In the genomic region with DNA sequence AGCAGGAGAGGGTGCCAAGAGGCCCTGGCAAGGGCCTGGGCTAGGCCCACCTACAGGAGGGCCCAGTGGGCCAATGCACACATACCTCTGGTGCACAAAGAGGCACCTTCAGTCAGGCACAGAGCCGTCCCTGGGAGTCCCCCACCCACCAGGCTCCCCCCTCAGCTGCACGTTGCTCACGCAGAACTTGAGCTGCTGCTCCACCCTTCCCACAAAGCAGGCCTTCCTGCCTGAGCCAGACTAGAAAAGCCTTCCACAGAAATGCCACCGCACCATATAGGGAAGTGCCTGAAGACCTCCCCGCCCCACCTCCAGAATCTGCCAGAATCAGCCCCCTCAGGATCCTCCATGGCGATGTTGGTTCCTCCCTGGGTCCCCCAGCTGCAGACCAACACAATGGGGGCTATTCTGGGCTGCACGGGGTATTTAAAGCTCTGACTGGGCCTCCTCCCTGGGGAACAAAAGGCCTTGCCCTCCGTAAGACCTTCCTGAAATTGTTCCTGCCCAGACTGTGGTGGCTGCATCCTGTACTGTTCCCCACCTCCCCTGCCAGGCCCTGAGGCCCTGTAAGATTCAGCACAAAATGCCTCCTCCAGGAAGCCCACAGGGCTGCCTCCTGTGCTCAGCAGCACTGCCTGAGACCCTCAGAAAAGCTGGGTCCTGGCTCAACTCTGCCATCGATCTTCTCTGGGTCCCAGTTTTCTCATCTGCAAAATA, we compare ENCODE assay signal across 8 cellular contexts. TPM values are rescaled to one million over a fixed set of nuclear protein-coding genes. Genes with fewer than 3 reads are reported as not detected.
DNase-seq lines count a peak whose midpoint lies in the region; ATAC-seq and TF ChIP-seq lines count a peak whose summit lies in the region.

No MANE protein-coding gene starts in this region.

- H3K4me1 ChIP-seq in heart right ventricle, result peaks cover 88 to 100% (median 98%) of the 10 kb centered on the region in 9 donors

- no peak for TF ChIP-seq CTCF in heart right ventricle (IDR thresholded peaks at IDR 0.05)

- intact Hi-C loops in heart right ventricle (cut with DNase I), result loop anchor here in 2 of 10 donors (2.0 to 5.0 kb wide), 3 partner anchors 15 to 47 kb away; partner anchors contain the start of gene HSPG2 (in 1 of the 2)

- no peaks in the 10 kb centered on the region for H3K36me3 ChIP-seq in H7 (replicated peaks; ENCODE audit: control insufficient read depth, insufficient read depth, low read length)
- H3K36me3 ChIP-seq in heart right ventricle, result peaks cover 0 to 37% (median 0%) of the 10 kb centered on the region in 9 donors

- no peaks in the 10 kb centered on the region for H3K27me3 ChIP-seq in H7 (ENCODE audit: control insufficient read depth, insufficient read depth, low read length)
- H3K27me3 ChIP-seq in heart right ventricle, result no peaks in the 10 kb centered on the region

- H3K9me3 ChIP-seq in heart right ventricle, result no peaks in the 10 kb centered on the region

- WGBS in heart right ventricle, 2 donors, result 9 to 12% methylated on average over 9 of the region's 9 CpGs

- no peak overlapping the region for H3K4me3 ChIP-seq in H7 (ENCODE audit: insufficient read depth, low read depth, low read length)
- H3K4me3 ChIP-seq in heart right ventricle, result peak overlapping the region in 3 of 10 donors; percentile 0 to 10 (median 5)

- DNase-seq in H7, result peak; percentile 82
- peak; percentile 46 for DNase-seq in activated CD8-positive, alpha-beta memory T cell treated with anti-CD3 and anti-CD28 coated beads, Interleukin-2, amount 50 U/mL, for 4 hours
- DNase-seq in heart right ventricle, result peak; percentile 75 to 88
- DNase-seq in stimulated activated CD4-positive, alpha-beta T cell treated with anti-CD3 and anti-CD28 coated beads, Interleukin-12 subunit alpha, Interleukin-12 subunit beta, amount 100 ng/mL, for 4 hours, result peak; percentile 33
- no peak for DNase-seq in NCI-H524 treated with DMSO at 0.1 percent for 48 hours (lab: John Stamatoyannopoulos, UW)
- no peak for DNase-seq in NCI-H1105 (lab: John Stamatoyannopoulos, UW)

- H3K27ac ChIP-seq in heart right ventricle, result peak overlapping the region; percentile 84 to 99 (median 92)

- peak; percentile 41 to 75 (median 60) for ATAC-seq in heart right ventricle
- no peak for ATAC-seq in HG03469 (IDR thresholded peaks at IDR 0.05; ENCODE audit: unreplicated experiment)
- ATAC-seq in GM19455 (IDR thresholded peaks at IDR 0.05; ENCODE audit: unreplicated experiment), result no peak

RNA-seq across cellular contexts. Expression of gene HSPG2, which starts 27.2 kb away (rescaled TPM):
- 43.5 and 49.2 TPM in 2 replicates for total RNA-seq in H7 (2014; rRNA removed; shearing (Covaris generic))
- 100 to 1,000 TPM; 249 to 508 (median 320) TPM for total RNA-seq in heart right ventricle
- polyA plus RNA-seq in heart right ventricle, result 100 to 1,000 TPM; 221 to 276 TPM

Comparison
In these comparisons a context has a peak if more than half of its experiments do, and no peak if none do; other contexts are left out.
1. DNase-seq: peak in H7 (single experiment), activated CD8-positive, alpha-beta memory T cell treated with anti-CD3 and anti-CD28 coated beads, Interleukin-2, amount 50 U/mL, for 4 hours (single experiment), heart right ventricle (2 of 2) and stimulated activated CD4-positive, alpha-beta T cell treated with anti-CD3 and anti-CD28 coated beads, Interleukin-12 subunit alpha, Interleukin-12 subunit beta, amount 100 ng/mL, for 4 hours (single experiment); none in NCI-H524 treated with DMSO at 0.1 percent for 48 hours (single experiment) and NCI-H1105 (single experiment).
2. ATAC-seq: peak in heart right ventricle (8 of 8); none in HG03469 (single experiment) and GM19455 (single experiment).